ENCODE assay signal across 11 cellular contexts in genomic region chr6:34358389-34358906, GRCh38. TPM values are rescaled to one million over a fixed set of nuclear protein-coding genes. Genes with fewer than 3 reads are reported as not detected.
DNase-seq lines count a peak whose midpoint lies in the region; ATAC-seq and TF ChIP-seq lines count a peak whose summit lies in the region.
"Had no signal": no experiment of that assay in that cellular context is flagged by ENCODE, and none has a peak within 500 bp of the region (broad histone marks: within the 10 kb centered on the region; RNA-seq: fewer than 3 reads in every experiment).

No MANE protein-coding gene starts in this region.

- H3K9ac ChIP-seq in smooth muscle cell (ENCODE audit: low read depth) = no peak overlapping the region

- peaks cover 75% of the 10 kb centered on the region for H4K20me1 ChIP-seq in smooth muscle cell (ENCODE audit: low read depth)

- H3K4me1 ChIP-seq in smooth muscle cell (ENCODE audit: low read depth) = peaks cover 5% of the 10 kb centered on the region

- H2AFZ ChIP-seq in smooth muscle cell (ENCODE audit: low read depth) = no peak overlapping the region

- WGBS in smooth muscle cell (ENCODE audit: low lambda C conversion rate) = 75% methylated on average over 3 of the region's 3 CpGs

- no peak overlapping the region for H3K4me3 ChIP-seq in smooth muscle cell
- H3K4me3 ChIP-seq: thoracic aorta had no signal

- TF ChIP-seq CTCF in smooth muscle cell (IDR thresholded peaks at IDR 0.05; ENCODE audit: borderline replicate concordance, insufficient read depth, poor library complexity, severe bottlenecking) = no peak

- no peak for ATAC-seq in HG03108 (IDR thresholded peaks at IDR 0.05; ENCODE audit: unreplicated experiment)

- H3K79me2 ChIP-seq in smooth muscle cell (ENCODE audit: low read depth) = peaks cover 69% of the 10 kb centered on the region

- peak overlapping the region; percentile 18 for H3K4me2 ChIP-seq in smooth muscle cell

- peak; percentile 13 for DNase-seq in NCI-H345 (lab: John Stamatoyannopoulos, UW)
- no peak for DNase-seq in NCI-H345 treated with DMSO at 0.1 percent for 48 hours (lab: John Stamatoyannopoulos, UW; ENCODE audit: unreplicated experiment)
- DNase-seq in NCI-H446 treated with DMSO at 0.1 percent for 48 hours (lab: John Stamatoyannopoulos, UW) = peak; percentile 89
- DNase-seq in dermis blood vessel endothelial cell = peak; percentile 33
- DNase-seq in smooth muscle cell (lab: John Stamatoyannopoulos, UW; ENCODE audit: unreplicated experiment) = no peak
- no peak for DNase-seq in GDM1 (lab: John Stamatoyannopoulos, UW)
- DNase-seq in OCI-M2 (lab: John Stamatoyannopoulos, UW; ENCODE audit: unreplicated experiment) = no peak
- DNase-seq: activated CD8-positive, alpha-beta memory T cell treated with anti-CD3 and anti-CD28 coated beads, Interleukin-2, amount 50 U/mL, for 4 hours; effector memory CD4-positive, alpha-beta T cell had no signal

- no peaks in the 10 kb centered on the region for H3K27me3 ChIP-seq in smooth muscle cell (ENCODE audit: low read depth)

- no peaks in the 10 kb centered on the region for H3K36me3 ChIP-seq in smooth muscle cell (ENCODE audit: low read depth)
- H3K36me3 ChIP-seq: thoracic aorta had no signal

- no peaks in the 10 kb centered on the region for H3K9me3 ChIP-seq in smooth muscle cell (replicated peaks; ENCODE audit: low read depth)
- H3K9me3 ChIP-seq: thoracic aorta had no signal

- no peak overlapping the region for H3K27ac ChIP-seq in smooth muscle cell (ENCODE audit: low read depth)

- peaks cover 3% of the 10 kb centered on the region for H3F3A ChIP-seq in smooth muscle cell (ENCODE audit: low read depth)

RNA-seq across cellular contexts. Expression of gene NUDT3, which starts 34.0 kb away (rescaled TPM):
- total RNA-seq in dermis blood vessel endothelial cell = 24.3 and 33.9 TPM in 2 replicates
- total RNA-seq in smooth muscle cell = 12.9 and 15.2 TPM in 2 replicates
- polyA plus RNA-seq in smooth muscle cell = 7.5 and 7.8 TPM in 2 replicates

Comparison
In these comparisons a context has a peak if more than half of its experiments do, and no peak if none do; other contexts are left out.
1. DNase-seq: peak in NCI-H345 (single experiment), NCI-H446 treated with DMSO at 0.1 percent for 48 hours (single experiment) and dermis blood vessel endothelial cell (single experiment); none in NCI-H345 treated with DMSO at 0.1 percent for 48 hours (single experiment), smooth muscle cell (single experiment), GDM1 (single experiment) and OCI-M2 (single experiment).